In the genomic region with DNA sequence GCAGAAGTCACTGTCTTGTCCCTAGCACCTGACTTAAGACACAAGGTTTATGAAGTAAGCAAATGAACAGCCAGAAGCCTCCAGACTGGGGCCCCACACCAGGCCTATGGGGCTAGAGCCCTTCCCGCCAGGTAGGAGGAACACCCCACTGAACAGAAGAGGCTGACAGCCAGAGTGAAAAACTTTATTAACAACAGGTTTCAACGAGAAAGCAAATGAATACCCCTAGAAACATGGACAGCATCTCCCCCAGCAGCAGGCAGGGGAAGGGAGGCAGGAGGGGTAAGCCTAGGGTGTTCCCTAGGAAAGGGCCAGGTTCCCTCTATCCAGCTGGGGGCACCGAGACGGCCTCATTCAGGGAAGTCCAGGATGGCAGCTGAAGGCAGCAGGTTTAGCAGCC, we compare ENCODE assay signal across 1 cellular context.
TF ChIP-seq lines count a peak whose summit lies in the region.

No MANE protein-coding gene starts in this region.

TF ChIP-seq in GM12878, 131 proteins besides CTCF, POLR2A, EP300 and RAD21:
- no peak for TF ChIP-seq ETV6 (conservative IDR thresholded peaks at IDR 0.05 in 1 of 2, IDR thresholded peaks at IDR 0.05 in 1 of 2; ENCODE audit: borderline replicate concordance in 1 of 2, low read depth in 1 of 2)
- no peak for TF ChIP-seq MXI1 (IDR thresholded peaks at IDR 0.05; ENCODE audit: low read depth, low read length)
- TF ChIP-seq, protein P1, sequence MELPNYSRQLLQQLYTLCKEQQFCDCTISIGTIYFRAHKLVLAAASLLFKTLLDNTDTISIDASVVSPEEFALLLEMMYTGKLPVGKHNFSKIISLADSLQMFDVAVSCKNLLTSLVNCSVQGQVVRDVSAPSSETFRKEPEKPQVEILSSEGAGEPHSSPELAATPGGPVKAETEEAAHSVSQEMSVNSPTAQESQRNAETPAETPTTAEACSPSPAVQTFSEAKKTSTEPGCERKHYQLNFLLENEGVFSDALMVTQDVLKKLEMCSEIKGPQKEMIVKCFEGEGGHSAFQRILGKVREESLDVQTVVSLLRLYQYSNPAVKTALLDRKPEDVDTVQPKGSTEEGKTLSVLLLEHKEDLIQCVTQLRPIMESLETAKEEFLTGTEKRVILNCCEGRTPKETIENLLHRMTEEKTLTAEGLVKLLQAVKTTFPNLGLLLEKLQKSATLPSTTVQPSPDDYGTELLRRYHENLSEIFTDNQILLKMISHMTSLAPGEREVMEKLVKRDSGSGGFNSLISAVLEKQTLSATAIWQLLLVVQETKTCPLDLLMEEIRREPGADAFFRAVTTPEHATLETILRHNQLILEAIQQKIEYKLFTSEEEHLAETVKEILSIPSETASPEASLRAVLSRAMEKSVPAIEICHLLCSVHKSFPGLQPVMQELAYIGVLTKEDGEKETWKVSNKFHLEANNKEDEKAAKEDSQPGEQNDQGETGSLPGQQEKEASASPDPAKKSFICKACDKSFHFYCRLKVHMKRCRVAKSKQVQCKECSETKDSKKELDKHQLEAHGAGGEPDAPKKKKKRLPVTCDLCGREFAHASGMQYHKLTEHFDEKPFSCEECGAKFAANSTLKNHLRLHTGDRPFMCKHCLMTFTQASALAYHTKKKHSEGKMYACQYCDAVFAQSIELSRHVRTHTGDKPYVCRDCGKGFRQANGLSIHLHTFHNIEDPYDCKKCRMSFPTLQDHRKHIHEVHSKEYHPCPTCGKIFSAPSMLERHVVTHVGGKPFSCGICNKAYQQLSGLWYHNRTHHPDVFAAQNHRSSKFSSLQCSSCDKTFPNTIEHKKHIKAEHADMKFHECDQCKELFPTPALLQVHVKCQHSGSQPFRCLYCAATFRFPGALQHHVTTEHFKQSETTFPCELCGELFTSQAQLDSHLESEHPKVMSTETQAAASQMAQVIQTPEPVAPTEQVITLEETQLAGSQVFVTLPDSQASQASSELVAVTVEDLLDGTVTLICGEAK (IDR thresholded peaks at IDR 0.05; ENCODE audit: borderline replicate concordance): peak; percentile 74
- no peak for TF ChIP-seq EGR1 (IDR thresholded peaks at IDR 0.05; ENCODE audit: borderline replicate concordance in 1 of 2, low read depth in 2 of 2, low read length in 2 of 2)
- no peak for TF ChIP-seq ASH2L (IDR thresholded peaks at IDR 0.05; ENCODE audit: borderline replicate concordance, low read depth)
